In genomic region chr2:41234093-41234492, GRCh38 we compare ENCODE assay signal across 15 cellular contexts.
DNase-seq lines count a peak whose midpoint lies in the region; TF ChIP-seq lines count a peak whose summit lies in the region.
"Had no signal": no experiment of that assay in that cellular context is flagged by ENCODE, and none has a peak within 500 bp of the region (broad histone marks: within the 10 kb centered on the region; RNA-seq: fewer than 3 reads in every experiment).

No MANE protein-coding gene starts in this region.

- H3K4me3 Mint-ChIP-seq in H9 = no peak overlapping the region
- no peak overlapping the region for H3K4me3 Mint-ChIP-seq in endodermal cell
- H3K4me3 Mint-ChIP-seq: B cell, HFFc6 had no signal

- no peak overlapping the region for H4K5ac ChIP-seq in H9 (ENCODE audit: insufficient read length, low read depth, low read length)

- H3K27ac ChIP-seq in H9 (ENCODE audit: insufficient read length, low read depth, low read length) (no peak overlapping the region), endodermal cell (ENCODE audit: low read depth, low read length) (peak overlapping the region; percentile 28), neuronal stem cell (replicated peaks; ENCODE audit: low read length) (no peak overlapping the region)
- H3K27ac ChIP-seq: C4-2B had no signal

- H3K36me3 Mint-ChIP-seq in H9 (ENCODE audit: insufficient read depth in 1 of 3, low read depth in 3 of 3) (peaks cover 0 to 9% (median 0%) of the 10 kb centered on the region in 3 experiments; a peak in 3 of 7 replicates), endodermal cell (ENCODE audit: low read depth) (no peaks in the 10 kb centered on the region)
- H3K36me3 Mint-ChIP-seq: CD4-positive, alpha-beta memory T cell had no signal

- no peak overlapping the region for H2BK20ac ChIP-seq in H9 (ENCODE audit: low read depth, low read length, poor library complexity, severe bottlenecking)

- no peaks in the 10 kb centered on the region for H3K79me1 ChIP-seq in H9 (ENCODE audit: insufficient read depth, low read depth, low read length, poor library complexity, severe bottlenecking)
- no peaks in the 10 kb centered on the region for H3K79me1 ChIP-seq in neuronal stem cell (ENCODE audit: low read depth, low read length)

- H4K8ac ChIP-seq in H9 (replicated peaks; ENCODE audit: insufficient read length, low read depth, low read length) (no peak overlapping the region), neuronal stem cell (ENCODE audit: low read depth, low read length) (no peak overlapping the region)

- no peak overlapping the region for H2BK12ac ChIP-seq in H9 (ENCODE audit: insufficient read length, low read depth, low read length)
- H2BK12ac ChIP-seq in neuronal stem cell (ENCODE audit: low read length) = no peak overlapping the region

- 0 out of 2 replicates have a peak, but pooled peaks cover 3% of the 10 kb centered on the region for H3K4me1 ChIP-seq in H9 (ENCODE audit: insufficient read depth, low read length)
- H3K4me1 ChIP-seq in endodermal cell (ENCODE audit: control insufficient read depth, insufficient read depth, low read length) = no peaks in the 10 kb centered on the region
- peaks cover 2 to 4% of the 10 kb centered on the region in 2 donors for H3K4me1 ChIP-seq in neuronal stem cell (ENCODE audit: control insufficient read depth in 2 of 2, insufficient read depth in 1 of 2, low read depth in 1 of 2, low read length in 2 of 2)

- H3K18ac ChIP-seq in H9 (ENCODE audit: insufficient read length, low read depth, low read length) (no peak overlapping the region), neuronal stem cell (ENCODE audit: low read length) (no peak overlapping the region)

- no peak overlapping the region for H3K23ac ChIP-seq in H9 (ENCODE audit: insufficient read length, low read depth, low read length)
- H3K23ac ChIP-seq in neuronal stem cell (ENCODE audit: low read depth, low read length, poor library complexity) = no peak overlapping the region

- H3T11ph ChIP-seq in H9 (ENCODE audit: low read length) = no peak overlapping the region

- H3K9ac ChIP-seq in H9 (ENCODE audit: extremely low read depth, insufficient read length, low read length) (no peak overlapping the region), endodermal cell (ENCODE audit: extremely low read depth, low read length, poor library complexity, severe bottlenecking) (no peak overlapping the region), neuronal stem cell (ENCODE audit: low read depth, low read length, poor library complexity) (no peak overlapping the region)

- no peaks in the 10 kb centered on the region for H4K20me1 ChIP-seq in H9 (ENCODE audit: control insufficient read depth, insufficient read depth, insufficient read length)

- H3K4me2 ChIP-seq in H9 (ENCODE audit: insufficient read depth, insufficient read length, low read length) (no peak overlapping the region), neuronal stem cell (ENCODE audit: insufficient read depth, low read length, poor library complexity, severe bottlenecking) (no peak overlapping the region)

- TF ChIP-seq CTCF in H9 (conservative IDR thresholded peaks at IDR 0.05) = no peak
- TF ChIP-seq CTCF in endodermal cell (conservative IDR thresholded peaks at IDR 0.05) = no peak
- TF ChIP-seq CTCF in GM20000 (IDR thresholded peaks at IDR 0.05; ENCODE audit: extremely low read depth, missing control alignments) = no peak

- H4K91ac ChIP-seq in H9 (ENCODE audit: insufficient read length, low read depth, low read length) = no peak overlapping the region
- H4K91ac ChIP-seq in neuronal stem cell (ENCODE audit: low read depth, low read length, poor library complexity) = no peak overlapping the region

- no peaks in the 10 kb centered on the region for H3K36me3 ChIP-seq in endodermal cell (ENCODE audit: control insufficient read depth, insufficient read depth, low read length)
- no peaks in the 10 kb centered on the region for H3K36me3 ChIP-seq in neuronal stem cell (replicated peaks in 1 of 2; ENCODE audit: control insufficient read depth in 2 of 2, insufficient read depth in 2 of 2, low read length in 2 of 2)

- H2BK120ac ChIP-seq in H9 (ENCODE audit: low read depth, low read length, poor library complexity, severe bottlenecking) (no peak overlapping the region), neuronal stem cell (ENCODE audit: low read depth, low read length) (no peak overlapping the region)

- H2AFZ ChIP-seq in H9 (ENCODE audit: low read length) (no peak overlapping the region), neuronal stem cell (ENCODE audit: low read length) (peak overlapping the region; percentile 68)

- H2BK5ac ChIP-seq in H9 (ENCODE audit: insufficient read length, low read length) = no peak overlapping the region
- no peak overlapping the region for H2BK5ac ChIP-seq in neuronal stem cell (ENCODE audit: low read length)

- H3K27me3 ChIP-seq in H9 (ENCODE audit: insufficient read depth, low read length) (no peaks in the 10 kb centered on the region), endodermal cell (ENCODE audit: control insufficient read depth, insufficient read depth, low read length, poor library complexity, severe bottlenecking) (no peaks in the 10 kb centered on the region), neuronal stem cell (ENCODE audit: control insufficient read depth in 3 of 3, insufficient read depth in 3 of 3, low read depth in 1 of 3, low read length in 3 of 3) (no peaks in the 10 kb centered on the region)

- H3K9me3 ChIP-seq in H9 (ENCODE audit: control insufficient read depth, low read depth, low read length) (no peaks in the 10 kb centered on the region), endodermal cell (ENCODE audit: control insufficient read depth, low read length) (no peaks in the 10 kb centered on the region), neuronal stem cell (replicated peaks in 1 of 2; ENCODE audit: control insufficient read depth in 2 of 2, insufficient read depth in 1 of 2, low read depth in 1 of 2, low read length in 2 of 2) (no peaks in the 10 kb centered on the region)

- DNase-seq in H9 = no peak
- DNase-seq in endodermal cell = no peak
- peak; percentile 19 for DNase-seq in iPS-NIHi7 (ENCODE audit: extremely low spot score)
- DNase-seq in neuronal stem cell (ENCODE audit: low spot score) = no peak
- no peak for DNase-seq in cerebellar cortex (ENCODE audit: low spot score)
- no peak for DNase-seq in GM20000 (ENCODE audit: low spot score)
- DNase-seq in activated CD8-positive, alpha-beta memory T cell treated with anti-CD3 and anti-CD28 coated beads, Interleukin-2, amount 50 U/mL, for 4 hours = no peak
- DNase-seq: CD4-positive, alpha-beta memory T cell; DMS79; EL; HCEC 1CT; HFFc6 had no signal

- H3K9me3 Mint-ChIP-seq in H9 (peaks cover 7 to 8% of the 10 kb centered on the region in 2 experiments; a peak in 4 of 5 replicates), endodermal cell (no peaks in the 10 kb centered on the region)

- H3K23me2 ChIP-seq in H9 (ENCODE audit: insufficient read length, low read depth, low read length, poor library complexity, severe bottlenecking) = no peaks in the 10 kb centered on the region

- H2BK15ac ChIP-seq in H9 (ENCODE audit: low read depth, low read length) (no peak overlapping the region), neuronal stem cell (ENCODE audit: low read length) (no peak overlapping the region)

- H2AK5ac ChIP-seq in H9 (ENCODE audit: insufficient read length, low read length) (no peak overlapping the region), neuronal stem cell (ENCODE audit: low read depth, low read length) (no peak overlapping the region)

- no peak overlapping the region for H3K56ac ChIP-seq in H9 (ENCODE audit: insufficient read length, low read depth, low read length)

- H3K27me3 Mint-ChIP-seq in H9 (ENCODE audit: low read depth) (no peaks in the 10 kb centered on the region), endodermal cell (ENCODE audit: insufficient read depth) (no peaks in the 10 kb centered on the region)
- H3K27me3 Mint-ChIP-seq: B cell; CD4-positive, alpha-beta memory T cell had no signal

- no CpG with 5 or more reads among the region's 1 CpG for WGBS in H9 (ENCODE audit: extremely low coverage, insufficient read length, low lambda C conversion rate)
- 45% methylated on average over 1 of the region's 1 CpG; no CpG with 5 or more reads in 1 of the 2 experiments for WGBS in endodermal cell (ENCODE audit: insufficient coverage in 1 of 2, insufficient read length in 1 of 2), 2 experiments
- WGBS in neuronal stem cell (ENCODE audit: extremely low coverage in 2 of 2, insufficient read length in 2 of 2, insufficient replicate concordance in 1 of 2), 2 donors = no CpG with 5 or more reads among the region's 1 CpG

- H3K4me1 Mint-ChIP-seq in H9 (peaks cover 16% of the 10 kb centered on the region in 2 experiments), endodermal cell (peaks cover 13% of the 10 kb centered on the region)
- H3K4me1 Mint-ChIP-seq: B cell; CD4-positive, alpha-beta memory T cell had no signal

- peak overlapping the region; percentile 34 to 88 (median 83); a peak in 5 of 7 replicates for H3K27ac Mint-ChIP-seq in H9
- peak overlapping the region; percentile 56 for H3K27ac Mint-ChIP-seq in endodermal cell
- H3K27ac Mint-ChIP-seq: B cell; CD4-positive, alpha-beta memory T cell; HFFc6 had no signal

- H3K79me2 ChIP-seq in H9 (ENCODE audit: insufficient read depth, low read length) = no peaks in the 10 kb centered on the region

- H3K4me3 ChIP-seq in endodermal cell (ENCODE audit: low read length) = no peak overlapping the region
- no peak overlapping the region for H3K4me3 ChIP-seq in neuronal stem cell (ENCODE audit: low read length in 2 of 2)
- H3K4me3 ChIP-seq: K562 had no signal

- no peak overlapping the region for H3K14ac ChIP-seq in H9 (ENCODE audit: insufficient read depth, low read length)
- no peak overlapping the region for H3K14ac ChIP-seq in neuronal stem cell (ENCODE audit: low read length)

- H3K4ac ChIP-seq in H9 (ENCODE audit: low read depth, low read length) = no peak overlapping the region
- H3K4ac ChIP-seq in neuronal stem cell (ENCODE audit: low read length) = no peak overlapping the region
